Comparison of ENCODE assay signal across 3 cellular contexts in the genomic region with DNA sequence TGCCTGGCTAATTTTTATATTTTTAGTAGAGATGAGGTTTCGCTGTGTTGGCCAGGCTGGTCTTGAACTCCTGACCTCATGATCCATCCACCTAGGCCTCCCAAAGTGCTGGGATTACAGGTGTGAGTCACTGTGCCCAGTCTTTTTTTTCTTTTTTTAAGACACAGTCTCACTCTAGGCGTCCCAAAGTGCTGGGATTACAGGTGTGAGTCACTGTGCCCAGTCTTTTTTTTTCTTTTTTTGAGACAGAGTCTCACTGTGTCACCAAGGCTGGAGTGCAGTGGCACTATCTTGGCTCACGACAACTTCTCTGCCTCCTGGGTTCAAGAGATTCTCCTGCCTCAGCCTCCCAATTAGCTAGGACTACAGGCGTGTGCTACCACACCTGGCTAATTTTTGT. TPM values are rescaled to one million over a fixed set of nuclear protein-coding genes. Genes with fewer than 3 reads are reported as not detected.
"Had no signal": no experiment of that assay in that cellular context is flagged by ENCODE, and none has a peak within 500 bp of the region (broad histone marks: within the 10 kb centered on the region; RNA-seq: fewer than 3 reads in every experiment).

No MANE protein-coding gene starts in this region.

RNA-seq across cellular contexts. Expression of a gene that starts 37.1 kb away (rescaled TPM):
- total RNA-seq: MCF 10A, NCI-H460 had no signal

RNA-seq across cellular contexts. Expression of a gene that starts 58.1 kb away (rescaled TPM):
- total RNA-seq: LHCN-M2, MCF 10A, NCI-H460 had no signal
